ENCODE assay signal across 12 cellular contexts in genomic region chr10:30056281-30056680, GRCh38. TPM values are rescaled to one million over a fixed set of nuclear protein-coding genes. Genes with fewer than 3 reads are reported as not detected.
A peak's percentile ranks its signal among the peaks of the same experiment; 100 is the strongest.
DNase-seq lines count a peak whose midpoint lies in the region; ATAC-seq, FAIRE-seq and TF ChIP-seq lines count a peak whose summit lies in the region.
"Had no signal": no experiment of that assay in that cellular context is flagged by ENCODE, and none has a peak within 500 bp of the region (broad histone marks: within the 10 kb centered on the region; RNA-seq: fewer than 3 reads in every experiment).

No MANE protein-coding gene starts in this region.

- peak overlapping the region; percentile 90 to 98 (median 94) for H3K27ac ChIP-seq in heart left ventricle
- no peak overlapping the region for H3K27ac ChIP-seq in right cardiac atrium (ENCODE audit: low read length)
- peak overlapping the region; percentile 33 to 59 for H3K27ac ChIP-seq in coronary artery
- peak overlapping the region; percentile 19 for H3K27ac ChIP-seq in muscle layer of duodenum (ENCODE audit: low read length)
- H3K27ac ChIP-seq in upper lobe of left lung, result peak overlapping the region in 3 of 4 donors; percentile 92 to 94 (median 92)
- H3K27ac ChIP-seq: brain microvascular endothelial cell had no signal

- DNase-seq in heart left ventricle (no peak), right cardiac atrium (no peak), coronary artery (ENCODE audit: low spot score) (no peak), upper lobe of left lung (no peak), LoVo (ENCODE audit: low spot score) (no peak), urothelium cell line (ENCODE audit: low spot score) (no peak)
- DNase-seq: activated CD4-positive, alpha-beta T cell treated with anti-CD3 and anti-CD28 coated beads for 4 hours; brain microvascular endothelial cell; NCI-H2171 had no signal

- H3K27ac Mint-ChIP-seq in activated T-helper 17 cell treated with anti-CD3 and anti-CD28 coated beads, Interleukin-2, amount 50 U/mL, for 72 hours, result no peak overlapping the region
- H3K27ac Mint-ChIP-seq: T-helper 1 cell treated with Interleukin-12 subunit alpha and Interleukin-12 subunit beta and Interleukin-4 antibody, amounts not matched to agents 30 μg/mL and 1 μg/mL, for 36 hours had no signal

- peaks cover 6% of the 10 kb centered on the region for H3K4me1 Mint-ChIP-seq in activated T-helper 17 cell treated with anti-CD3 and anti-CD28 coated beads, Interleukin-2, amount 50 U/mL, for 72 hours

- no peak for TF ChIP-seq EP300 in upper lobe of left lung (IDR thresholded peaks at IDR 0.05)

- H3K36me3 ChIP-seq in heart left ventricle (peaks cover 0 to 6% (median 0%) of the 10 kb centered on the region in 9 donors), muscle layer of duodenum (ENCODE audit: control insufficient read depth in 1 of 2, insufficient read depth in 2 of 2, low read length in 2 of 2) (no peaks in the 10 kb centered on the region), upper lobe of left lung (no peaks in the 10 kb centered on the region)
- H3K36me3 ChIP-seq: brain microvascular endothelial cell had no signal

- no peak for ATAC-seq in heart left ventricle
- ATAC-seq in right cardiac atrium, result no peak
- ATAC-seq in upper lobe of left lung (ENCODE audit: low FRiP score in 2 of 2), result no peak
- no peak for ATAC-seq in activated T-helper 17 cell treated with anti-CD3 and anti-CD28 coated beads, Interleukin-2, amount 50 U/mL, for 72 hours (replicated peaks)

- FAIRE-seq in urothelium cell line (lab: Jason Lieb, UNC), result no peak

- H3K27me3 Mint-ChIP-seq in activated T-helper 17 cell treated with anti-CD3 and anti-CD28 coated beads, Interleukin-2, amount 50 U/mL, for 72 hours, result peaks cover 55% of the 10 kb centered on the region

- peaks cover 0 to 33% (median 0%) of the 10 kb centered on the region in 9 donors for H3K27me3 ChIP-seq in heart left ventricle
- H3K27me3 ChIP-seq in right cardiac atrium (ENCODE audit: control insufficient read depth, insufficient read depth), result no peaks in the 10 kb centered on the region
- no peaks in the 10 kb centered on the region for H3K27me3 ChIP-seq in muscle layer of duodenum (ENCODE audit: low read depth, low read length)
- H3K27me3 ChIP-seq in upper lobe of left lung, result peaks cover 0 to 12% (median 4%) of the 10 kb centered on the region in 4 donors
- H3K27me3 ChIP-seq: brain microvascular endothelial cell had no signal

- H3K4me3 Mint-ChIP-seq in activated T-helper 17 cell treated with anti-CD3 and anti-CD28 coated beads, Interleukin-2, amount 50 U/mL, for 72 hours, result no peak overlapping the region
- H3K4me3 Mint-ChIP-seq: T-helper 1 cell treated with Interleukin-12 subunit alpha and Interleukin-12 subunit beta and Interleukin-4 antibody, amounts not matched to agents 30 μg/mL and 1 μg/mL, for 36 hours had no signal

- no peaks in the 10 kb centered on the region for H3K9me3 Mint-ChIP-seq in activated T-helper 17 cell treated with anti-CD3 and anti-CD28 coated beads, Interleukin-2, amount 50 U/mL, for 72 hours
- H3K9me3 Mint-ChIP-seq: T-helper 1 cell treated with Interleukin-12 subunit alpha and Interleukin-12 subunit beta and Interleukin-4 antibody, amounts not matched to agents 30 μg/mL and 1 μg/mL, for 36 hours had no signal

- 57 to 63% (median 58%) methylated on average over 1 of the region's 1 CpG for WGBS in heart left ventricle, 4 donors
- WGBS in right cardiac atrium, result 53% methylated on average over 1 of the region's 1 CpG
- WGBS in upper lobe of left lung, 2 donors, result 67 to 71% methylated on average over 1 of the region's 1 CpG

- H3K36me3 Mint-ChIP-seq in activated T-helper 17 cell treated with anti-CD3 and anti-CD28 coated beads, Interleukin-2, amount 50 U/mL, for 72 hours (ENCODE audit: low read depth), result no peaks in the 10 kb centered on the region

- TF ChIP-seq CTCF in heart left ventricle (IDR thresholded peaks at IDR 0.05) (no peak), coronary artery (IDR thresholded peaks at IDR 0.05) (no peak), upper lobe of left lung (IDR thresholded peaks at IDR 0.05) (no peak)

- H3K4me1 ChIP-seq in heart left ventricle (peaks cover 0 to 38% (median 20%) of the 10 kb centered on the region in 12 donors), right cardiac atrium (ENCODE audit: control insufficient read depth, insufficient read depth, low read length) (peaks cover 7% of the 10 kb centered on the region), muscle layer of duodenum (ENCODE audit: control insufficient read depth in 1 of 2, insufficient read depth in 2 of 2, low read length in 2 of 2) (peaks cover 0 to 21% of the 10 kb centered on the region in 2 donors), upper lobe of left lung (peaks cover 21 to 41% (median 25%) of the 10 kb centered on the region in 4 donors)

- intact Hi-C loops in heart left ventricle (cut with DNase I) (loop anchor here in 3 of 10 donors (5.0 to 10.0 kb wide), 2 partner anchors 129 to 131 kb away; no protein-coding TSS in a partner anchor), right cardiac atrium (cut with DNase I) (no loop called here)

- H3K9me3 ChIP-seq in heart left ventricle, result no peaks in the 10 kb centered on the region
- H3K9me3 ChIP-seq in right cardiac atrium (ENCODE audit: control insufficient read depth, low read length), result no peaks in the 10 kb centered on the region
- H3K9me3 ChIP-seq in muscle layer of duodenum (ENCODE audit: control insufficient read depth in 1 of 2, low read length in 2 of 2), result no peaks in the 10 kb centered on the region
- H3K9me3 ChIP-seq in upper lobe of left lung, result no peaks in the 10 kb centered on the region

- H3K4me3 ChIP-seq in heart left ventricle (peak overlapping the region in 8 of 12 donors; percentile 72 to 97 (median 85)), right cardiac atrium (ENCODE audit: low read length) (no peak overlapping the region), coronary artery (no peak overlapping the region), muscle layer of duodenum (ENCODE audit: low read depth in 1 of 2, low read length in 2 of 2) (peak overlapping the region in 1 of 2 donors; percentile 77), upper lobe of left lung (peak overlapping the region in 2 of 4 donors; percentile 74 to 85)

- TF ChIP-seq POLR2A in heart left ventricle (IDR thresholded peaks at IDR 0.05) (no peak), upper lobe of left lung (IDR thresholded peaks at IDR 0.05) (no peak)

RNA-seq across cellular contexts. Expression of gene JCAD, which starts 3.1 kb away (rescaled TPM):
- 10 to 100 TPM; 10.4 to 51.7 (median 22.7) TPM for total RNA-seq in heart left ventricle
- polyA plus RNA-seq in heart left ventricle, result 10 to 100 TPM; 10.4 to 10.5 TPM
- 10 to 100 TPM; 29.2 to 76.7 (median 39.8) TPM for total RNA-seq in right cardiac atrium
- polyA plus RNA-seq in right cardiac atrium, result 17.6 TPM
- 10 to 100 TPM; 16.8 to 83.7 (median 37.6) TPM for total RNA-seq in upper lobe of left lung
- total RNA-seq in activated T-helper 17 cell treated with anti-CD3 and anti-CD28 coated beads, Interleukin-2, amount 50 U/mL, for 72 hours, result under 1 TPM in 1 of 2 donors, not detected in 1; 0.58 TPM

Comparison
In these comparisons a context has a peak if more than half of its experiments do, and no peak if none do; other contexts are left out.
1. H3K4me3 ChIP-seq: peak in heart left ventricle (8 of 12); none in right cardiac atrium (single experiment) and coronary artery (single experiment).
2. RNA of gene JCAD, which starts 3.1 kb away (total RNA-seq): 16.8 to 83.7 TPM in upper lobe of left lung, 29.2 to 76.7 TPM in right cardiac atrium and 10.4 to 51.7 TPM in heart left ventricle; 0.58 TPM in activated T-helper 17 cell treated with anti-CD3 and anti-CD28 coated beads, Interleukin-2, amount 50 U/mL, for 72 hours; every median in the first group is over 4 times any median in the second.